Comparison of ENCODE assay signal across 14 cellular contexts in the genomic region with DNA sequence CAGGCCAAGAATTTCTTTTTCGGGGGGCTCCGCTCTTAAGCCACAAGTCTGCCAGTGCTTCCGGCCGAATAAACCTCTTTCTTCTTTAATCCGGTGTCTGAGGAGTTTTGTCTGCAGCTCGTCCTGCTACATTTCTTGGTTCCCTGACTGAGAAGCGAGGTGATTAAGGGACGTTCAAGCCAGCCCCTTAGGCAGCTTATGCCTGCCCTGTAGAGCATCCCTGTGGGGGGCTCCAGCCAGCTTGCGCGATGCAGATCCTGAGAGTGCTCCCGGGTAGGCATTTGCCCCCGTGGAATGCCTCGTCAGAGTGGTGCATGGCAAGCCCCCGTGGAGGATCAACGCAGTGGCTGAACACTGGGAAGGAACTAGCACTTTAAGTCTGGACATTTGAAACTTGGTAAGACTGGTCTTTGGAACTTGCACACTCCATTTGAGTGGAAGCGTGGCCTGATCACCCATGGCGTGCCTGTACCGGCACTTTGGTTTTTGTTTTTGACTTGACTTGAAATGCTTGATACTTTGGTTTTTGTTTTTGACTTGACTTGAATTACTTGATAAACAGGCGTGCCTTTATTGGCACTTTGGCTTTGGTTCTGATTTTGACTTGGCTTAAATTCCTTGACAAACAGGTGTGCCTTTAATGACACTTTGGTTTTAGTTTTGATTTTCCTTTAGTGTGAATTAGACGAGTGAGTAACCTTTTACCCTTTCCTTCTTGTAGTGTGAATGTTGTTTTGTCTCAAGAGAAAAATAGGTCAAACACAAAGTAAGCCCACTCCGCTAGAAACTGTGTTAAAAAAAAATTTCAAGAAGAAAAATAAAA. TPM values are rescaled to one million over a fixed set of nuclear protein-coding genes. Genes with fewer than 3 reads are reported as not detected.
DNase-seq lines count a peak whose midpoint lies in the region; ATAC-seq and TF ChIP-seq lines count a peak whose summit lies in the region.
"Had no signal": no experiment of that assay in that cellular context is flagged by ENCODE, and none has a peak within 500 bp of the region (broad histone marks: within the 10 kb centered on the region; RNA-seq: fewer than 3 reads in every experiment).

No MANE protein-coding gene starts in this region.

- TF ChIP-seq CTCF in OCI-LY7 (conservative IDR thresholded peaks at IDR 0.05; ENCODE audit: low read length), result no peak

- H3K4me1 Mint-ChIP-seq in activated CD4-positive, alpha-beta T cell treated with anti-CD3 and anti-CD28 coated beads for 36 hours, result peaks cover 46% of the 10 kb centered on the region
- H3K4me1 Mint-ChIP-seq in stimulated activated memory B cell treated with anti-CD40 and anti-IgM and Interleukin-4, amounts not matched to agents 10 μg/mL and 1 μg/mL and 100 μg/mL, for 72 hours, result peaks cover 53% of the 10 kb centered on the region

- peak overlapping the region; percentile 72 for H3K4me3 Mint-ChIP-seq in activated CD4-positive, alpha-beta T cell treated with anti-CD3 and anti-CD28 coated beads for 36 hours
- H3K4me3 Mint-ChIP-seq in stimulated activated memory B cell treated with anti-CD40 and anti-IgM and Interleukin-4, amounts not matched to agents 10 μg/mL and 1 μg/mL and 100 μg/mL, for 72 hours, result peak overlapping the region; percentile 74

- peak overlapping the region; percentile 64 for H3K4me3 ChIP-seq in OCI-LY7 (ENCODE audit: low read depth, low read length, poor library complexity, severe bottlenecking)
- peak overlapping the region; percentile 44 to 68 for H3K4me3 ChIP-seq in esophagus (ENCODE audit: low read depth in 1 of 2, low read length in 2 of 2)
- no peak overlapping the region for H3K4me3 ChIP-seq in HAP-1

- H3K79me2 ChIP-seq in OCI-LY7 (ENCODE audit: insufficient read depth, low read depth, low read length), result peaks cover 24% of the 10 kb centered on the region; the same call in 1 of the 2 replicates

- no peaks in the 10 kb centered on the region for H3K36me3 ChIP-seq in OCI-LY7 (ENCODE audit: insufficient read depth, low read length)
- peaks cover 0 to 8% of the 10 kb centered on the region in 2 donors for H3K36me3 ChIP-seq in esophagus (ENCODE audit: control insufficient read depth in 2 of 2, insufficient read depth in 2 of 2, low read length in 1 of 2)
- H3K36me3 ChIP-seq in HAP-1 (replicated peaks), result no peaks in the 10 kb centered on the region

- H4K20me1 ChIP-seq in OCI-LY7 (ENCODE audit: insufficient read depth, low read length), result no peaks in the 10 kb centered on the region

- no peaks in the 10 kb centered on the region for H3K9me3 Mint-ChIP-seq in activated CD4-positive, alpha-beta T cell treated with anti-CD3 and anti-CD28 coated beads for 36 hours (ENCODE audit: low read depth)
- no peaks in the 10 kb centered on the region for H3K9me3 Mint-ChIP-seq in stimulated activated memory B cell treated with anti-CD40 and anti-IgM and Interleukin-4, amounts not matched to agents 10 μg/mL and 1 μg/mL and 100 μg/mL, for 72 hours

- CTCF ChIA-PET in activated CD4-positive, alpha-beta T cell treated with anti-CD3 and anti-CD28 coated beads for 36 hours (lab: Charles Lee), result no interaction called here
- CTCF ChIA-PET in OCI-LY7 (lab: Charles Lee; ENCODE audit: unreplicated experiment), result no interaction called here

- no peaks in the 10 kb centered on the region for H3K9me2 ChIP-seq in OCI-LY7 (ENCODE audit: insufficient read depth, low read length)

- intact Hi-C loops in activated CD4-positive, alpha-beta T cell treated with anti-CD3 and anti-CD28 coated beads for 36 hours (cut with DNase I, micrococcal nuclease), result loop anchor here in 1 of 2 experiments (10.0 kb wide), 1 partner anchor 460 kb away; no protein-coding TSS in a partner anchor
- intact Hi-C loops in OCI-LY7 (cut with micrococcal nuclease; ENCODE audit: unreplicated experiment), result no loop called here

- DNase-seq in activated CD4-positive, alpha-beta T cell treated with anti-CD3 and anti-CD28 coated beads for 36 hours, result no peak
- DNase-seq in activated CD4-positive, alpha-beta T cell treated with anti-CD3 and anti-CD28 coated beads, Interleukin-2, amount 50 U/mL, for 4 hours, result no peak
- DNase-seq in OCI-LY7 (ENCODE audit: low spot score), result no peak
- no peak for DNase-seq in HAP-1 (ENCODE audit: low spot score in 2 of 2)
- no peak for DNase-seq in NCI-H446 (lab: John Stamatoyannopoulos, UW)
- no peak for DNase-seq in stimulated activated CD8-positive, alpha-beta memory T cell treated with anti-CD3 and anti-CD28 coated beads, Interleukin-4, amount 100 ng/mL, for 48 hours
- DNase-seq: activated gamma-delta T cell, DMS153, foreskin fibroblast, NCI-H1417 treated with DMSO at 0.1 percent for 48 hours, RPMI8226 had no signal

- ATAC-seq in activated CD4-positive, alpha-beta T cell treated with anti-CD3 and anti-CD28 coated beads for 36 hours, result no peak
- no peak for ATAC-seq in stimulated activated memory B cell treated with anti-CD40 and anti-IgM and Interleukin-4, amounts not matched to agents 10 μg/mL and 1 μg/mL and 100 μg/mL, for 72 hours
- ATAC-seq: sciatic nerve had no signal

- H3K4me2 ChIP-seq in OCI-LY7 (ENCODE audit: low read length), result peak overlapping the region; percentile 91

- H3K36me3 Mint-ChIP-seq in activated CD4-positive, alpha-beta T cell treated with anti-CD3 and anti-CD28 coated beads for 36 hours (ENCODE audit: low read depth), result peaks cover 11% of the 10 kb centered on the region
- H3K36me3 Mint-ChIP-seq in stimulated activated memory B cell treated with anti-CD40 and anti-IgM and Interleukin-4, amounts not matched to agents 10 μg/mL and 1 μg/mL and 100 μg/mL, for 72 hours, result peaks cover 18% of the 10 kb centered on the region

- BruUV-seq in OCI-LY7 (replicated peaks; lab: Mats Ljungman, UMichigan), result no TSS peak

- in situ Hi-C loops in HAP-1 (cut with MboI; ENCODE audit: low sequenced_read_pairs), result no loop called here

- H3K27me3 ChIP-seq in esophagus (ENCODE audit: control insufficient read depth in 1 of 2, insufficient read depth in 2 of 2, low read length in 2 of 2), result no peaks in the 10 kb centered on the region
- no peaks in the 10 kb centered on the region for H3K27me3 ChIP-seq in HAP-1 (ENCODE audit: low read depth)

- H3K9me3 ChIP-seq in OCI-LY7 (ENCODE audit: low read length) (no peaks in the 10 kb centered on the region), esophagus (ENCODE audit: control insufficient read depth in 2 of 2, insufficient read depth in 1 of 2, low read depth in 1 of 2, low read length in 1 of 2) (no peaks in the 10 kb centered on the region), HAP-1 (no peaks in the 10 kb centered on the region; the same call in 1 of the 2 replicates)

- H3K4me1 ChIP-seq in OCI-LY7 (ENCODE audit: insufficient read depth, low read length, poor library complexity, severe bottlenecking) (peaks cover 38% of the 10 kb centered on the region), esophagus (ENCODE audit: control insufficient read depth in 2 of 2, insufficient read depth in 2 of 2, low read length in 1 of 2) (peaks cover 2 to 8% of the 10 kb centered on the region in 2 donors), HAP-1 (peaks cover 3% of the 10 kb centered on the region; the same call in 1 of the 2 replicates)

- no peaks in the 10 kb centered on the region for H3K27me3 Mint-ChIP-seq in activated CD4-positive, alpha-beta T cell treated with anti-CD3 and anti-CD28 coated beads for 36 hours
- no peaks in the 10 kb centered on the region for H3K27me3 Mint-ChIP-seq in stimulated activated memory B cell treated with anti-CD40 and anti-IgM and Interleukin-4, amounts not matched to agents 10 μg/mL and 1 μg/mL and 100 μg/mL, for 72 hours

- H3K27ac Mint-ChIP-seq in activated CD4-positive, alpha-beta T cell treated with anti-CD3 and anti-CD28 coated beads for 36 hours, result peak overlapping the region; percentile 72
- H3K27ac Mint-ChIP-seq in stimulated activated memory B cell treated with anti-CD40 and anti-IgM and Interleukin-4, amounts not matched to agents 10 μg/mL and 1 μg/mL and 100 μg/mL, for 72 hours, result peak overlapping the region; percentile 93

- no peak overlapping the region for H2AFZ ChIP-seq in OCI-LY7 (ENCODE audit: low read length)

- WGBS in esophagus, 2 donors, result 50 to 65% methylated on average over 21 of the region's 21 CpGs

- H3K27ac ChIP-seq in OCI-LY7 (ENCODE audit: low read depth, low read length, poor library complexity, severe bottlenecking), result peak overlapping the region; percentile 78
- H3K27ac ChIP-seq in esophagus (ENCODE audit: low read depth in 2 of 2, low read length in 1 of 2), result peak overlapping the region; percentile 81 to 85

- POLR2A ChIA-PET in activated CD4-positive, alpha-beta T cell treated with anti-CD3 and anti-CD28 coated beads for 36 hours (lab: Charles Lee), result no interaction called here
- POLR2A ChIA-PET in OCI-LY7 (lab: Charles Lee), result interaction anchor here (0.6 to 0.7 kb wide), 3 partner anchors 121 to 1761 kb away, joined by 3 to 4 read pairs (median 4); no protein-coding TSS in a partner anchor

RNA-seq across cellular contexts. Expression of gene ACOX3, which starts 6.1 kb away (rescaled TPM):
- 10 to 100 TPM; 20.5 to 29.3 TPM for total RNA-seq in activated CD4-positive, alpha-beta T cell treated with anti-CD3 and anti-CD28 coated beads for 36 hours
- 10.4 and 12.7 TPM in 2 replicates for total RNA-seq in OCI-LY7 (2014; rRNA removed; shearing (Covaris generic))
- total RNA-seq in OCI-LY7 (2022), result 16.8 and 21.0 TPM in 2 replicates
- 10 to 100 TPM; 31.8 to 36.1 TPM for polyA plus RNA-seq in esophagus

RNA-seq across cellular contexts. Expression of gene TRMT44, which starts 6.1 kb away (rescaled TPM):
- 10 to 100 TPM; 20.1 to 24.5 TPM for total RNA-seq in activated CD4-positive, alpha-beta T cell treated with anti-CD3 and anti-CD28 coated beads for 36 hours
- total RNA-seq in OCI-LY7 (2014; rRNA removed; shearing (Covaris generic)), result 23.0 and 26.6 TPM in 2 replicates
- 23.3 and 28.3 TPM in 2 replicates for total RNA-seq in OCI-LY7 (2022)
- 10 to 100 TPM; 15.6 to 17.2 TPM for polyA plus RNA-seq in esophagus
